8 cellular contexts compared by ENCODE assay signal in genomic region chr12:10562306-10562933, GRCh38.
A peak's percentile ranks its signal among the peaks of the same experiment; 100 is the strongest.
DNase-seq lines count a peak whose midpoint lies in the region; ATAC-seq and TF ChIP-seq lines count a peak whose summit lies in the region.

No MANE protein-coding gene starts in this region.

- ATAC-seq in HG03045 (IDR thresholded peaks at IDR 0.05; ENCODE audit: unreplicated experiment): no peak
- no peak for ATAC-seq in GM18873 (IDR thresholded peaks at IDR 0.05; ENCODE audit: low FRiP score, unreplicated experiment)

- peak; percentile 63 for TF ChIP-seq CTCF in fibroblast of mammary gland (conservative IDR thresholded peaks at IDR 0.05; ENCODE audit: control insufficient read depth, insufficient read depth, low read depth, low read length)

- no peak overlapping the region for H3K27ac ChIP-seq in SK-N-MC

- no peak overlapping the region for H3K9ac ChIP-seq in SK-N-MC (ENCODE audit: insufficient read length)

- DNase-seq in NCI-H748 (lab: John Stamatoyannopoulos, UW; ENCODE audit: unreplicated experiment): peak; percentile 35
- no peak for DNase-seq in NCI-H748 treated with DMSO at 0.1 percent for 48 hours (lab: John Stamatoyannopoulos, UW)
- peak; percentile 22 for DNase-seq in HuH-7.5 (ENCODE audit: low spot score)
- DNase-seq in SK-N-MC (ENCODE audit: low read depth, low spot score): peak; percentile 55
- peak; percentile 67 for DNase-seq in fibroblast of mammary gland (ENCODE audit: low read depth)
- peak; percentile 67 for DNase-seq in pons (ENCODE audit: low spot score)

- H3K4me3 ChIP-seq in SK-N-MC: no peak overlapping the region
- H3K4me3 ChIP-seq in fibroblast of mammary gland (ENCODE audit: control insufficient read depth, low read depth, low read length): no peak overlapping the region

- no peaks in the 10 kb centered on the region for H3K9me3 ChIP-seq in SK-N-MC (ENCODE audit: low read depth, low read length)

- no peaks in the 10 kb centered on the region for H3K36me3 ChIP-seq in SK-N-MC (ENCODE audit: insufficient read depth, low read length)
